In genomic region chr10:130740166-130740565, GRCh38 we compare ENCODE assay signal across 13 cellular contexts.
DNase-seq lines count a peak whose midpoint lies in the region; TF ChIP-seq lines count a peak whose summit lies in the region.
"Had no signal": no experiment of that assay in that cellular context is flagged by ENCODE, and none has a peak within 500 bp of the region (broad histone marks: within the 10 kb centered on the region; RNA-seq: fewer than 3 reads in every experiment).

No MANE protein-coding gene starts in this region.

- no peak for TF ChIP-seq CTCF in chondrocyte (IDR thresholded peaks at IDR 0.05)
- no peak for TF ChIP-seq CTCF in type B pancreatic cell (conservative IDR thresholded peaks at IDR 0.05)
- no peak for TF ChIP-seq CTCF in foreskin fibroblast (IDR thresholded peaks at IDR 0.05; ENCODE audit: low read depth, low read length)

- no peaks in the 10 kb centered on the region for H3K4me1 Mint-ChIP-seq in chondrocyte (ENCODE audit: low read depth)
- no peaks in the 10 kb centered on the region for H3K4me1 Mint-ChIP-seq in type B pancreatic cell (ENCODE audit: unreplicated experiment)
- H3K4me1 Mint-ChIP-seq: CD4-positive, alpha-beta memory T cell had no signal

- H3K27me3 Mint-ChIP-seq in chondrocyte (ENCODE audit: low read depth) (no peaks in the 10 kb centered on the region), type B pancreatic cell (peaks cover 40% of the 10 kb centered on the region)
- H3K27me3 Mint-ChIP-seq: CD4-positive, alpha-beta memory T cell; IgD-negative memory B cell had no signal

- H3K36me3 Mint-ChIP-seq in chondrocyte (ENCODE audit: low read depth) (no peaks in the 10 kb centered on the region), type B pancreatic cell (no peaks in the 10 kb centered on the region)
- H3K36me3 Mint-ChIP-seq: CD4-positive, alpha-beta memory T cell; IgD-negative memory B cell had no signal

- H3K27ac Mint-ChIP-seq in chondrocyte (ENCODE audit: unreplicated experiment) (no peak overlapping the region), type B pancreatic cell (no peak overlapping the region)
- H3K27ac Mint-ChIP-seq: CD4-positive, alpha-beta memory T cell; IgD-negative memory B cell had no signal

- intact Hi-C loops in posterior vena cava (cut with DNase I) (no loop called here), posterior cingulate gyrus (cut with DNase I) (no loop called here)

- no peak overlapping the region for H3K4me3 Mint-ChIP-seq in chondrocyte (ENCODE audit: unreplicated experiment)
- no peak overlapping the region for H3K4me3 Mint-ChIP-seq in type B pancreatic cell
- H3K4me3 Mint-ChIP-seq: CD4-positive, alpha-beta memory T cell; IgD-negative memory B cell had no signal

- no peak overlapping the region for H3K4me3 ChIP-seq in foreskin fibroblast (ENCODE audit: low read depth in 1 of 2, low read length in 2 of 2)
- H3K4me3 ChIP-seq: A549 had no signal

- H3K9me3 Mint-ChIP-seq in chondrocyte (ENCODE audit: low read depth) (peaks cover 37% of the 10 kb centered on the region), type B pancreatic cell (peaks cover 6% of the 10 kb centered on the region)

- DNase-seq in chondrocyte (ENCODE audit: low spot score) (peak; percentile 77), islet precursor cell (peak; percentile 45), posterior vena cava (ENCODE audit: low spot score) (peak; percentile 72), type B pancreatic cell (ENCODE audit: extremely low spot score, unreplicated experiment) (peak; percentile 39), DMS53 (lab: John Stamatoyannopoulos, UW) (no peak), posterior cingulate gyrus (no peak), foreskin fibroblast (no peak)
- DNase-seq: BE2C; CD4-positive, alpha-beta memory T cell; DMS79 treated with DMSO at 0.1 percent for 48 hours; EL had no signal

Comparison
In these comparisons a context has a peak if more than half of its experiments do, and no peak if none do; other contexts are left out.
1. DNase-seq: peak in chondrocyte (single experiment), islet precursor cell (single experiment), posterior vena cava (single experiment) and type B pancreatic cell (single experiment); none in DMS53 (single experiment), posterior cingulate gyrus (0 of 10) and foreskin fibroblast (0 of 2).